Comparison of ENCODE assay signal across 8 cellular contexts in the genomic region with DNA sequence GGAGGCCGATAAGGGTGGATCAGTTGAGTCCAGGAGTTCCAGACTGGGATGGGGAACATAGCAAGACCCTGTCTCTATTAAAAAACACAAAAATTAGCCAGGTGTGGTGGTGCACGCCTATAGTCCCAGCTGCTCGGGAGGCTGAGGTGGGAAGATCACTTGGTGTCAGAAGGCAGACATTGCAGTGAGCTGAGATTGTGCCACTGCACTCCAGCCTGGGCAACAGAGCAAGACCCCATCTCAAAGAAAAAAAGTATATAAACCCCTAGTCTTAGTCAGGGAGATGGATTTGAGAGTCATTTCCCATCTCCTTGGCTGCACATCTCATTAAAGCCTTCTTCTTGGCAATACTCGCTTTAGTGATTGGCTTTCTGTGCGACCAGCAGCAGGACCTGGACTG. TPM values are rescaled to one million over a fixed set of nuclear protein-coding genes. Genes with fewer than 3 reads are reported as not detected.
"Had no signal": no experiment of that assay in that cellular context is flagged by ENCODE, and none has a peak within 500 bp of the region (broad histone marks: within the 10 kb centered on the region; RNA-seq: fewer than 3 reads in every experiment).

No MANE protein-coding gene starts in this region.

RNA-seq across cellular contexts. Expression of a gene that starts 35.4 kb away (rescaled TPM):
- total RNA-seq: activated B cell treated with CpG ODN at 0.5 μM for 24 hours; activated naive CD4-positive, alpha-beta T cell treated with anti-CD3 and anti-CD28 coated beads for 36 hours; activated T-helper 1 cell treated with anti-CD3 and anti-CD28 coated beads, Interleukin-12 subunit alpha, Interleukin-12 subunit beta, Interleukin-2, Interleukin-4 antibody, amounts not matched to agents 30 ng/mL and 10 ng/mL and 1 ng/mL, durations not matched to agents 14 hours and 24 hours and 36 hours had no signal

RNA-seq across cellular contexts. Expression of a gene that starts 51.9 kb away (rescaled TPM):
- total RNA-seq: activated naive CD4-positive, alpha-beta T cell treated with anti-CD3 and anti-CD28 coated beads for 36 hours; activated naive CD4-positive, alpha-beta T cell treated with anti-CD3 and anti-CD28 coated beads, Interleukin-2, amount 50 U/mL, for 72 hours; activated T-cell treated with anti-CD3 and anti-CD28 coated beads, Interleukin-2, amount 50 U/mL, for 4 hours; activated T-helper 1 cell treated with anti-CD3 and anti-CD28 coated beads, Interleukin-12 subunit alpha, Interleukin-12 subunit beta, Interleukin-2, Interleukin-4 antibody, amounts not matched to agents 30 ng/mL and 10 ng/mL and 1 ng/mL, durations not matched to agents 14 hours and 24 hours and 36 hours; astrocyte; PC-9; SK-MEL-5 had no signal
